Comparison of ENCODE assay signal across 1 cellular context in the genomic region with DNA sequence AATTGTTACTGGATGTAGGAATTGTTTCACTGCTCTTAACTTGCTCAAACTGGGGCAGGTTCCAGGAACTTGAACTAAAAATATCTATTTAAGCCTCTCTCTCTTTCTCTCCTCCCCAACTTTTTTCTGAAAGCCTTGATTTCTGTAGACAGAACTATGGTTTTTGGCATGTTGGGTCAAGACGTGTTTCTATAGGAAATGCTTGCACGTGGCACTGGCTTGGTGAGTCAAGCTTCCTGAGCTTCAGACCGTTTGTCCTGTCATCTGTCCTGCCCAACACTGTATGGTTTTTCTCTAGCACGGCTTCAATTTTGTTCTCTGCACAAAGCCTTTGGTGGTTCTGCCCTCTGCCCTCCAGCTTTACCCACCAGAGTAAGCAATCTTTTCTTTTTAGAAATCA.
TF ChIP-seq lines count a peak whose summit lies in the region.

No MANE protein-coding gene starts in this region.

TF ChIP-seq in endothelial cell of umbilical vein, 7 proteins besides CTCF, POLR2A, EP300 and RAD21:
- no peak for TF ChIP-seq EZH2 (IDR thresholded peaks at IDR 0.05; ENCODE audit: borderline replicate concordance, low read depth, low read length, severe bottlenecking)
- TF ChIP-seq MYC (IDR thresholded peaks at IDR 0.05; ENCODE audit: low read depth, low read length), result peak; percentile 38
- TF ChIP-seq POLR2AphosphoS5 (IDR thresholded peaks at IDR 0.05; ENCODE audit: insufficient read depth, low read depth, low read length), result no peak
- no peak for TF ChIP-seq GATA2 (IDR thresholded peaks at IDR 0.05; ENCODE audit: insufficient read depth, insufficient read length, low read depth, low read length)
- peak; percentile 68 for TF ChIP-seq FOS (IDR thresholded peaks at IDR 0.05; ENCODE audit: borderline replicate concordance, insufficient read depth, low read length)
- TF ChIP-seq, protein P1, sequence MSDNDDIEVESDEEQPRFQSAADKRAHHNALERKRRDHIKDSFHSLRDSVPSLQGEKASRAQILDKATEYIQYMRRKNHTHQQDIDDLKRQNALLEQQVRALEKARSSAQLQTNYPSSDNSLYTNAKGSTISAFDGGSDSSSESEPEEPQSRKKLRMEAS (IDR thresholded peaks at IDR 0.05; ENCODE audit: insufficient read depth, insufficient read length), result peak; percentile 84
- peak; percentile 61 for TF ChIP-seq JUN (IDR thresholded peaks at IDR 0.05; ENCODE audit: borderline replicate concordance, insufficient read depth, insufficient read length, low read depth)
